30 cellular contexts compared by ENCODE assay signal in the genomic region with DNA sequence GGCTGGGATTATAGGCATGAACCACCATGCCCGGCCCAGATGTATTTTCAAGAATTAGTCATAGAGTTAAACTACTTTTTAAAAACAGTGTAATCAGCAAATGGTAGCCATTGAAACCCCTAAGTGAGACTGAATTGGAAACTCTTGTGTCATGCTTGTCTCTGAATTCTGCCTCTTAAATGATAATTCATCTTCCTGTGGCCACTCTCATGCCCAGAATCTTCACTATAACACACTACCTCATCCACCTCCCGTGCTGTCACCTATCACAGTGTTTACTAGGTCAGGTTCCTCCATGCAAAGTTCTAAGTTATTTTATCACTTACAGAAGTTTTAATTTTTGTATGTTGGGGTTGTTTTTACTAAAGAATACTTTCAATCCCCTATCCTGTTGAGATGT.
"Had no signal": no experiment of that assay in that cellular context is flagged by ENCODE, and none has a peak within 500 bp of the region (broad histone marks: within the 10 kb centered on the region; RNA-seq: fewer than 3 reads in every experiment).

No MANE protein-coding gene starts in this region.

- H3K4me3 Mint-ChIP-seq: activated CD4-positive, alpha-beta memory T cell treated with anti-CD3 and anti-CD28 coated beads, Interleukin-2, amount 10 ng/mL, durations not matched to agents 7 days and 5 days; activated CD4-positive, alpha-beta T cell treated with anti-CD3 and anti-CD28 coated beads, Interleukin-2, amount 10 ng/mL, durations not matched to agents 7 days and 5 days; activated CD8-positive, alpha-beta memory T cell treated with anti-CD3 and anti-CD28 coated beads, Interleukin-2, amount 10 ng/mL, durations not matched to agents 7 days and 5 days; dendritic cell treated with granulocyte-macrophage colony-stimulating factor and Interleukin-4, amounts not matched to agents 40 ng/mL and 50 ng/mL, for 4 days; T-helper 2 cell treated with Interferon-gamma antibody and Interleukin-4, amounts not matched to agents 5 μg/mL and 100 μg/mL, for 36 hours had no signal

- FAIRE-seq: pancreas, urothelium cell line had no signal

- H3K79me2 ChIP-seq: hepatocyte had no signal

- H3K27ac ChIP-seq: breast epithelium, gastrocnemius medialis, hepatocyte, pancreas, prostate gland, thoracic aorta had no signal

- H3K36me3 Mint-ChIP-seq: activated naive CD4-positive, alpha-beta T cell treated with anti-CD3 and anti-CD28 coated beads, Interleukin-2, amount 50 U/mL, for 72 hours had no signal

- H3K4me3 ChIP-seq: breast epithelium, gastrocnemius medialis, hepatocyte, mucosa of descending colon, pancreas, prostate gland, smooth muscle cell, thoracic aorta had no signal

- H3K27ac Mint-ChIP-seq: activated CD4-positive, alpha-beta memory T cell treated with anti-CD3 and anti-CD28 coated beads, Interleukin-2, amount 10 ng/mL, durations not matched to agents 7 days and 5 days; activated CD4-positive, alpha-beta T cell treated with anti-CD3 and anti-CD28 coated beads, Interleukin-2, amount 10 ng/mL, durations not matched to agents 7 days and 5 days; activated CD8-positive, alpha-beta memory T cell treated with anti-CD3 and anti-CD28 coated beads, Interleukin-2, amount 10 ng/mL, durations not matched to agents 7 days and 5 days; activated naive CD4-positive, alpha-beta T cell treated with anti-CD3 and anti-CD28 coated beads, Interleukin-2, amount 50 U/mL, for 72 hours; dendritic cell treated with granulocyte-macrophage colony-stimulating factor and Interleukin-4, amounts not matched to agents 40 ng/mL and 50 ng/mL, for 4 days; T-helper 2 cell treated with Interferon-gamma antibody and Interleukin-4, amounts not matched to agents 5 μg/mL and 100 μg/mL, for 36 hours had no signal

- H3K27me3 Mint-ChIP-seq: activated CD4-positive, alpha-beta memory T cell treated with anti-CD3 and anti-CD28 coated beads, Interleukin-2, amount 10 ng/mL, durations not matched to agents 7 days and 5 days; activated CD4-positive, alpha-beta T cell treated with anti-CD3 and anti-CD28 coated beads, Interleukin-2, amount 10 ng/mL, durations not matched to agents 7 days and 5 days; activated CD8-positive, alpha-beta memory T cell treated with anti-CD3 and anti-CD28 coated beads, Interleukin-2, amount 10 ng/mL, durations not matched to agents 7 days and 5 days; dendritic cell treated with granulocyte-macrophage colony-stimulating factor and Interleukin-4, amounts not matched to agents 40 ng/mL and 50 ng/mL, for 4 days had no signal

- DNase-seq: activated CD4-positive, alpha-beta memory T cell treated with anti-CD3 and anti-CD28 coated beads, Interleukin-2, amount 10 ng/mL, durations not matched to agents 7 days and 5 days; activated CD4-positive, alpha-beta T cell treated with anti-CD3 and anti-CD28 coated beads, Interleukin-2, amount 10 ng/mL, durations not matched to agents 7 days and 5 days; activated CD8-positive, alpha-beta memory T cell treated with anti-CD3 and anti-CD28 coated beads, Interleukin-2, amount 10 ng/mL, durations not matched to agents 7 days and 5 days; activated naive CD4-positive, alpha-beta T cell; activated T-cell treated with anti-CD3 and anti-CD28 coated beads, Interleukin-2, amount 50 U/mL, for 48 hours; central memory CD4-positive, alpha-beta T cell; effector CD8-positive, alpha-beta T cell; gastrocnemius medialis; glutamatergic neuron; islet precursor cell; left cardiac atrium; left ventricle myocardium superior; mucosa of descending colon; pancreas; retina; stimulated activated CD4-positive, alpha-beta T cell treated with anti-CD3 and anti-CD28 coated beads, Interleukin-1b, Interleukin-23, amount 100 ng/mL, for 48 hours; stimulated activated CD4-positive, alpha-beta T cell treated with anti-CD3 and anti-CD28 coated beads, Interleukin-4, amount 100 ng/mL, for 4 hours; stimulated activated CD8-positive, alpha-beta memory T cell treated with anti-CD3 and anti-CD28 coated beads, Interleukin-4, amount 100 ng/mL, for 48 hours; stimulated activated naive CD4-positive, alpha-beta T cell; T-helper 1 cell; trophoblast cell had no signal

- H3K9me3 ChIP-seq: breast epithelium, gastrocnemius medialis, mucosa of descending colon, pancreas, prostate gland, thoracic aorta had no signal

- H3K4me2 ChIP-seq: hepatocyte, smooth muscle cell had no signal

- H3K27me3 ChIP-seq: breast epithelium, gastrocnemius medialis, hepatocyte, pancreas had no signal

- H3K9me3 Mint-ChIP-seq: activated CD4-positive, alpha-beta memory T cell treated with anti-CD3 and anti-CD28 coated beads, Interleukin-2, amount 10 ng/mL, durations not matched to agents 7 days and 5 days; activated CD4-positive, alpha-beta T cell treated with anti-CD3 and anti-CD28 coated beads, Interleukin-2, amount 10 ng/mL, durations not matched to agents 7 days and 5 days; activated naive CD4-positive, alpha-beta T cell treated with anti-CD3 and anti-CD28 coated beads, Interleukin-2, amount 50 U/mL, for 72 hours; dendritic cell treated with granulocyte-macrophage colony-stimulating factor and Interleukin-4, amounts not matched to agents 40 ng/mL and 50 ng/mL, for 4 days had no signal

- H3K36me3 ChIP-seq: breast epithelium, gastrocnemius medialis, pancreas, prostate gland, thoracic aorta had no signal

- H3K4me1 ChIP-seq: breast epithelium, gastrocnemius medialis, pancreas, prostate gland had no signal

- H3K4me1 Mint-ChIP-seq: activated CD4-positive, alpha-beta T cell treated with anti-CD3 and anti-CD28 coated beads, Interleukin-2, amount 10 ng/mL, durations not matched to agents 7 days and 5 days; activated CD8-positive, alpha-beta memory T cell treated with anti-CD3 and anti-CD28 coated beads, Interleukin-2, amount 10 ng/mL, durations not matched to agents 7 days and 5 days had no signal

- ATAC-seq: activated CD8-positive, alpha-beta memory T cell treated with anti-CD3 and anti-CD28 coated beads, Interleukin-2, amount 10 ng/mL, durations not matched to agents 7 days and 5 days; gastrocnemius medialis; left cardiac atrium; left ventricle myocardium superior; mucosa of descending colon; pancreas had no signal

- H2AFZ ChIP-seq: hepatocyte had no signal
